In the genomic region with DNA sequence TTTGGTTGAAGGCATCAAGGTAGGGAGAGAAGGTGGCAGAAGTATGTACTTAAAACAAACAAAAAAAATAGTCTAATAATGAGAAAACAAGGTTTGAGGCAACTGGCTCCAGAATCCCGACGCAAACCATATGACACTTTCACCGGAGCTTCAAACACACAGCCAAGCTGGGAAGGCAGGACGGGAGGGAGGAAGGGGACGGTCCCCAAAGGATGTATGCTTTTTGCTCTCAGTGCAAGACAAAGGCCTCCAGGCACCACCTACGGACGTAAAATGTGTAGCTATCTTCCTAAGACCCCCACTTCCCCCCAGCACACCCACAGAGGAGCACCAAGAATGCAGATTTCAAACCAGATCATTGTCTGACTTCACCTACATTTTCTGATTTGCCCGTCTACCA, we compare ENCODE assay signal across 14 cellular contexts.
A peak's percentile ranks its signal among the peaks of the same experiment; 100 is the strongest.
DNase-seq lines count a peak whose midpoint lies in the region; ATAC-seq and TF ChIP-seq lines count a peak whose summit lies in the region.
"Had no signal": no experiment of that assay in that cellular context is flagged by ENCODE, and none has a peak within 500 bp of the region (broad histone marks: within the 10 kb centered on the region; RNA-seq: fewer than 3 reads in every experiment).

No MANE protein-coding gene starts in this region.

- intact Hi-C loops in adrenal gland (cut with DNase I) (no loop called here), thyroid gland (cut with DNase I) (no loop called here), ovary (cut with DNase I) (loop anchor here in 1 of 4 donors (2.0 to 10.0 kb wide), 2 partner anchors 43 to 101 kb away; no protein-coding TSS in a partner anchor), CD14-positive monocyte (cut with micrococcal nuclease) (no loop called here)

- H3K36me3 ChIP-seq in adrenal gland (replicated peaks in 1 of 2) (peaks cover 0 to 7% of the 10 kb centered on the region in 2 donors), trophoblast cell (ENCODE audit: control insufficient read depth in 1 of 2, insufficient read depth in 2 of 2, low read length in 2 of 2) (peaks cover 11 to 16% of the 10 kb centered on the region in 2 experiments), thyroid gland (peaks cover 8 to 13% of the 10 kb centered on the region in 2 donors), ovary (no peaks in the 10 kb centered on the region)

- TF ChIP-seq EP300 in ovary (IDR thresholded peaks at IDR 0.05) = no peak

- TF ChIP-seq POLR2A in adrenal gland (IDR thresholded peaks at IDR 0.05) (no peak), thyroid gland (IDR thresholded peaks at IDR 0.05) (no peak), ovary (IDR thresholded peaks at IDR 0.05) (no peak)

- no peaks in the 10 kb centered on the region for H3K27me3 ChIP-seq in adrenal gland
- no peaks in the 10 kb centered on the region for H3K27me3 ChIP-seq in trophoblast cell (ENCODE audit: insufficient read depth, low read length)
- H3K27me3 ChIP-seq in thyroid gland = no peaks in the 10 kb centered on the region
- no peaks in the 10 kb centered on the region for H3K27me3 ChIP-seq in ovary

- no peaks in the 10 kb centered on the region for H3K27me3 Mint-ChIP-seq in chondrocyte (ENCODE audit: low read depth)
- peaks cover 0 to 4% (median 3%) of the 10 kb centered on the region in 3 donors for H3K27me3 Mint-ChIP-seq in CD14-positive monocyte (ENCODE audit: low read depth in 3 of 3)
- H3K27me3 Mint-ChIP-seq: B cell had no signal

- H3K4me2 ChIP-seq in trophoblast cell (ENCODE audit: low read length) = no peak overlapping the region

- H3K27ac Mint-ChIP-seq in chondrocyte (ENCODE audit: unreplicated experiment) = peak overlapping the region; percentile 95
- no peak overlapping the region for H3K27ac Mint-ChIP-seq in CD14-positive monocyte
- H3K27ac Mint-ChIP-seq: B cell; CD4-positive, alpha-beta memory T cell had no signal

- H3K36me3 Mint-ChIP-seq in chondrocyte (ENCODE audit: low read depth) (peaks cover 32% of the 10 kb centered on the region), CD14-positive monocyte (peaks cover 44 to 56% of the 10 kb centered on the region in 2 donors)

- H3K79me2 ChIP-seq in trophoblast cell (ENCODE audit: control insufficient read depth, insufficient read depth, low read length, poor library complexity) = peaks cover 5% of the 10 kb centered on the region

- no peak overlapping the region for H2AFZ ChIP-seq in trophoblast cell (ENCODE audit: insufficient read depth, low read length, poor library complexity)

- no peak overlapping the region for H3K23ac ChIP-seq in trophoblast cell (ENCODE audit: low read length)

- H2BK5ac ChIP-seq in trophoblast cell (ENCODE audit: low read depth, low read length, poor library complexity) = no peak overlapping the region

- WGBS in adrenal gland, 4 donors = 92 to 96% (median 95%) methylated on average over 8 of the region's 8 CpGs
- WGBS in trophoblast cell (ENCODE audit: extremely low coverage, insufficient coverage, insufficient read length) = no CpG with 5 or more reads among the region's 8 CpGs
- WGBS in thyroid gland, 2 donors = 90 to 92% methylated on average over 8 of the region's 8 CpGs
- 90 to 94% (median 93%) methylated on average over 8 of the region's 8 CpGs for whole genome bisulfite sequencing in ovary, 3 donors

- H3K9me3 ChIP-seq in adrenal gland (replicated peaks in 1 of 3) (no peaks in the 10 kb centered on the region), trophoblast cell (ENCODE audit: insufficient read depth, low read depth, low read length) (peaks cover 8% of the 10 kb centered on the region), thyroid gland (no peaks in the 10 kb centered on the region), ovary (no peaks in the 10 kb centered on the region)
- H3K9me3 ChIP-seq: HAP-1 had no signal

- H3K4me3 Mint-ChIP-seq in chondrocyte (ENCODE audit: unreplicated experiment) (no peak overlapping the region), CD14-positive monocyte (no peak overlapping the region)
- H3K4me3 Mint-ChIP-seq: B cell; CD4-positive, alpha-beta memory T cell had no signal

- no peak overlapping the region for H4K8ac ChIP-seq in trophoblast cell (ENCODE audit: low read depth, low read length)

- H3K18ac ChIP-seq in trophoblast cell (ENCODE audit: low read length) = no peak overlapping the region

- TF ChIP-seq CTCF in adrenal gland (IDR thresholded peaks at IDR 0.05) (no peak), chondrocyte (IDR thresholded peaks at IDR 0.05) (no peak), thyroid gland (IDR thresholded peaks at IDR 0.05) (no peak), ovary (IDR thresholded peaks at IDR 0.05) (no peak), CD14-positive monocyte (IDR thresholded peaks at IDR 0.05) (no peak)

- H3K14ac ChIP-seq in trophoblast cell (ENCODE audit: low read length) = no peak overlapping the region

- peaks cover 4% of the 10 kb centered on the region for H3K79me1 ChIP-seq in trophoblast cell (ENCODE audit: low read length)

- peaks cover 25 to 30% of the 10 kb centered on the region in 2 donors for H3K4me1 ChIP-seq in adrenal gland (replicated peaks in 1 of 2)
- peaks cover 14 to 22% of the 10 kb centered on the region in 2 experiments for H3K4me1 ChIP-seq in trophoblast cell (ENCODE audit: control insufficient read depth in 1 of 2, insufficient read depth in 2 of 2, low read length in 2 of 2)
- H3K4me1 ChIP-seq in thyroid gland = peaks cover 44 to 45% of the 10 kb centered on the region in 2 donors
- no peaks in the 10 kb centered on the region for H3K4me1 ChIP-seq in ovary (ENCODE audit: insufficient read depth)
- H3K4me1 ChIP-seq: HAP-1 had no signal

- H3K4me1 Mint-ChIP-seq in chondrocyte (ENCODE audit: low read depth) = peaks cover 74% of the 10 kb centered on the region
- H3K4me1 Mint-ChIP-seq in CD14-positive monocyte = no peaks in the 10 kb centered on the region
- H3K4me1 Mint-ChIP-seq: B cell; CD4-positive, alpha-beta memory T cell had no signal

- H3K9me3 Mint-ChIP-seq in chondrocyte (ENCODE audit: low read depth) = no peaks in the 10 kb centered on the region
- peaks cover 0 to 3% (median 0%) of the 10 kb centered on the region in 7 donors for H3K9me3 Mint-ChIP-seq in CD14-positive monocyte

- H2AK5ac ChIP-seq in trophoblast cell (ENCODE audit: low read length) = no peak overlapping the region

- H3K27ac ChIP-seq in adrenal gland (peak overlapping the region in 4 of 5 donors; percentile 80 to 93 (median 92)), trophoblast cell (ENCODE audit: low read depth, low read length) (no peak overlapping the region), thyroid gland (peak overlapping the region in 2 of 3 donors; percentile 62 to 74), ovary (no peak overlapping the region)

- no peak overlapping the region for H4K91ac ChIP-seq in trophoblast cell (ENCODE audit: low read depth, low read length)

- H2BK120ac ChIP-seq in trophoblast cell (ENCODE audit: insufficient read depth, low read length, poor library complexity) = no peak overlapping the region

- no peak overlapping the region for H2BK12ac ChIP-seq in trophoblast cell (ENCODE audit: low read length)

- no peak overlapping the region for H3K4me3 ChIP-seq in adrenal gland
- H3K4me3 ChIP-seq in trophoblast cell (ENCODE audit: low read depth, low read length) = no peak overlapping the region
- no peak overlapping the region for H3K4me3 ChIP-seq in thyroid gland (replicated peaks in 1 of 3)
- H3K4me3 ChIP-seq in ovary = no peak overlapping the region
- H3K4me3 ChIP-seq: HAP-1 had no signal

- H4K12ac ChIP-seq in trophoblast cell (ENCODE audit: low read depth, low read length) = no peak overlapping the region

- peak overlapping the region; percentile 33 for H3K4ac ChIP-seq in trophoblast cell (ENCODE audit: low read depth, low read length)

- no peak overlapping the region for H3K9ac ChIP-seq in trophoblast cell (ENCODE audit: low read length)

- no peak for ATAC-seq in HG03175 (IDR thresholded peaks at IDR 0.05; ENCODE audit: unreplicated experiment)

- DNase-seq in adrenal gland = no peak
- no peak for DNase-seq in chondrocyte (ENCODE audit: low spot score)
- DNase-seq in trophoblast cell = no peak
- no peak for DNase-seq in thyroid gland
- no peak for DNase-seq in ovary
- no peak for DNase-seq in CD14-positive monocyte (ENCODE audit: low spot score)
- DNase-seq: C1 segment of cervical spinal cord; CD4-positive, alpha-beta memory T cell; DMS153; DMS79 treated with DMSO at 0.1 percent for 48 hours; EL had no signal

Comparison
In these comparisons a context has a peak if more than half of its experiments do, and no peak if none do; other contexts are left out.
1. H3K27ac ChIP-seq: peak in adrenal gland (4 of 5) and thyroid gland (2 of 3); none in trophoblast cell (single experiment) and ovary (0 of 2).